ENCODE assay signal across 8 cellular contexts in genomic region chr19:10961763-10962536, GRCh38. TPM values are rescaled to one million over a fixed set of nuclear protein-coding genes. Genes with fewer than 3 reads are reported as not detected.
DNase-seq lines count a peak whose midpoint lies in the region; ATAC-seq and TF ChIP-seq lines count a peak whose summit lies in the region.

No MANE protein-coding gene starts in this region.

- intact Hi-C loops in Right ventricle myocardium superior (cut with DNase I) = no loop called here
- intact Hi-C loops in activated CD8-positive, alpha-beta T cell treated with anti-CD3 and anti-CD28 coated beads for 36 hours (cut with micrococcal nuclease) = no loop called here

- no peaks in the 10 kb centered on the region for H3K36me3 ChIP-seq in right atrium auricular region
- H3K36me3 ChIP-seq in iPS-15b (ENCODE audit: control insufficient read depth, insufficient read depth, low read length) = no peaks in the 10 kb centered on the region

- H3K4me1 ChIP-seq in right atrium auricular region (peaks cover 0 to 29% of the 10 kb centered on the region in 2 donors), iPS-15b (ENCODE audit: control insufficient read depth, insufficient read depth, low read length) (peaks cover 5% of the 10 kb centered on the region)

- POLR2A ChIA-PET in activated CD8-positive, alpha-beta T cell treated with anti-CD3 and anti-CD28 coated beads for 36 hours (lab: Charles Lee) = interaction anchor here (0.6 to 2.9 kb wide), 8 partner anchors 11 to 461 kb away, joined by 3 to 12 read pairs (median 3); partner anchors contain the start of gene LDLR

- no peaks in the 10 kb centered on the region for H3K27me3 Mint-ChIP-seq in activated CD8-positive, alpha-beta T cell treated with anti-CD3 and anti-CD28 coated beads for 36 hours
- H3K27me3 Mint-ChIP-seq in stimulated activated naive CD8-positive, alpha-beta T cell treated with anti-CD3 and anti-CD28 coated beads, Interleukin-15, amount 100 ng/mL, for 72 hours = no peaks in the 10 kb centered on the region

- peaks cover 11% of the 10 kb centered on the region for H3K36me3 Mint-ChIP-seq in activated CD8-positive, alpha-beta T cell treated with anti-CD3 and anti-CD28 coated beads for 36 hours (ENCODE audit: low read depth)

- H3K9ac ChIP-seq in iPS-15b (ENCODE audit: low read depth, low read length) = peak overlapping the region; percentile 88

- no peaks in the 10 kb centered on the region for H3K9me3 ChIP-seq in right atrium auricular region
- H3K9me3 ChIP-seq in iPS-15b (ENCODE audit: control insufficient read depth, insufficient read depth, low read length) = no peaks in the 10 kb centered on the region

- no peak for TF ChIP-seq CTCF in right atrium auricular region (IDR thresholded peaks at IDR 0.05)
- TF ChIP-seq CTCF in activated CD8-positive, alpha-beta T cell treated with anti-CD3 and anti-CD28 coated beads for 36 hours (IDR thresholded peaks at IDR 0.05) = no peak

- H3K4me3 Mint-ChIP-seq in activated CD8-positive, alpha-beta T cell treated with anti-CD3 and anti-CD28 coated beads for 36 hours = peak overlapping the region; percentile 89
- peak overlapping the region; percentile 89 to 93 for H3K4me3 Mint-ChIP-seq in stimulated activated naive CD8-positive, alpha-beta T cell treated with anti-CD3 and anti-CD28 coated beads, Interleukin-15, amount 100 ng/mL, for 72 hours

- H3K4me3 ChIP-seq in right atrium auricular region (peak overlapping the region; percentile 78 to 92), iPS-15b (ENCODE audit: low read depth, low read length) (peak overlapping the region; percentile 92)

- H3K9me3 Mint-ChIP-seq in activated CD8-positive, alpha-beta T cell treated with anti-CD3 and anti-CD28 coated beads for 36 hours = no peaks in the 10 kb centered on the region
- no peaks in the 10 kb centered on the region for H3K9me3 Mint-ChIP-seq in stimulated activated naive CD8-positive, alpha-beta T cell treated with anti-CD3 and anti-CD28 coated beads, Interleukin-15, amount 100 ng/mL, for 72 hours

- peaks cover 39% of the 10 kb centered on the region for H3K4me1 Mint-ChIP-seq in activated CD8-positive, alpha-beta T cell treated with anti-CD3 and anti-CD28 coated beads for 36 hours (ENCODE audit: low read depth)
- peaks cover 59% of the 10 kb centered on the region for H3K4me1 Mint-ChIP-seq in stimulated activated naive CD8-positive, alpha-beta T cell treated with anti-CD3 and anti-CD28 coated beads, Interleukin-15, amount 100 ng/mL, for 72 hours

- no peak for DNase-seq in right atrium auricular region (ENCODE audit: low spot score)
- DNase-seq in Right ventricle myocardium superior = no peak
- no peak for DNase-seq in activated CD8-positive, alpha-beta T cell treated with anti-CD3 and anti-CD28 coated beads for 36 hours
- no peak for DNase-seq in stimulated activated naive CD8-positive, alpha-beta T cell treated with anti-CD3 and anti-CD28 coated beads, Interleukin-15, amount 100 ng/mL, for 72 hours
- no peak for DNase-seq in NK-92 (lab: John Stamatoyannopoulos, UW; ENCODE audit: unreplicated experiment)

- CTCF ChIA-PET in activated CD8-positive, alpha-beta T cell treated with anti-CD3 and anti-CD28 coated beads for 36 hours (lab: Charles Lee) = interaction anchor here (1.6 to 3.6 kb wide), 2 partner anchors 20 to 25 kb away, joined by 7 to 11 read pairs; no protein-coding TSS in a partner anchor

- H3K27ac Mint-ChIP-seq in activated CD8-positive, alpha-beta T cell treated with anti-CD3 and anti-CD28 coated beads for 36 hours = peak overlapping the region; percentile 90
- peak overlapping the region in 1 of 2 donors; percentile 40 for H3K27ac Mint-ChIP-seq in stimulated activated naive CD8-positive, alpha-beta T cell treated with anti-CD3 and anti-CD28 coated beads, Interleukin-15, amount 100 ng/mL, for 72 hours

- H3K27ac ChIP-seq in right atrium auricular region = peak overlapping the region; percentile 88

- H3K27me3 ChIP-seq in right atrium auricular region (no peaks in the 10 kb centered on the region), iPS-15b (ENCODE audit: control insufficient read depth, insufficient read depth, low read length) (no peaks in the 10 kb centered on the region)

- ATAC-seq in Right ventricle myocardium superior (ENCODE audit: poor library complexity) = no peak
- ATAC-seq in activated CD8-positive, alpha-beta T cell treated with anti-CD3 and anti-CD28 coated beads for 36 hours = no peak
- ATAC-seq in stimulated activated naive CD8-positive, alpha-beta T cell treated with anti-CD3 and anti-CD28 coated beads, Interleukin-15, amount 100 ng/mL, for 72 hours = no peak
- no peak for ATAC-seq in HG03521 (IDR thresholded peaks at IDR 0.05; ENCODE audit: unreplicated experiment)
- ATAC-seq in GM18861 (IDR thresholded peaks at IDR 0.05; ENCODE audit: unreplicated experiment) = no peak

RNA-seq across cellular contexts. Expression of gene SMARCA4, which starts 1.1 kb away (rescaled TPM):
- total RNA-seq in right atrium auricular region = 10 to 100 TPM; 29.9 to 41.7 TPM
- 34.7 TPM for total RNA-seq in Right ventricle myocardium superior
- 10 to 100 TPM; 97.0 to 98.7 TPM for total RNA-seq in activated CD8-positive, alpha-beta T cell treated with anti-CD3 and anti-CD28 coated beads for 36 hours

RNA-seq across cellular contexts. Expression of gene TIMM29, which starts 33.3 kb away (rescaled TPM):
- total RNA-seq in right atrium auricular region (10 to 100 TPM; 16.5 to 22.0 TPM), Right ventricle myocardium superior (11.8 TPM)
- 10 to 100 TPM; 14.7 to 17.7 TPM for total RNA-seq in activated CD8-positive, alpha-beta T cell treated with anti-CD3 and anti-CD28 coated beads for 36 hours

RNA-seq across cellular contexts. Expression of gene YIPF2, which starts 33.5 kb away (rescaled TPM):
- total RNA-seq in right atrium auricular region = 10 to 100 TPM; 23.4 to 34.3 TPM
- total RNA-seq in Right ventricle myocardium superior = 13.7 TPM
- total RNA-seq in activated CD8-positive, alpha-beta T cell treated with anti-CD3 and anti-CD28 coated beads for 36 hours = 10 to 100 TPM; 21.7 to 24.4 TPM
